ENCODE assay signal across 35 cellular contexts in genomic region chr2:22842209-22842608, GRCh38.
"Had no signal": no experiment of that assay in that cellular context is flagged by ENCODE, and none has a peak within 500 bp of the region (broad histone marks: within the 10 kb centered on the region; RNA-seq: fewer than 3 reads in every experiment).

No MANE protein-coding gene starts in this region.

- H3K9me3 ChIP-seq: ascending aorta, breast epithelium had no signal

- H3K27me3 Mint-ChIP-seq: activated CD4-positive, alpha-beta memory T cell treated with anti-CD3 and anti-CD28 coated beads, Interleukin-2, amount 10 ng/mL, durations not matched to agents 7 days and 5 days; activated CD4-positive, alpha-beta T cell treated with anti-CD3 and anti-CD28 coated beads for 36 hours; activated CD4-positive, alpha-beta T cell treated with anti-CD3 and anti-CD28 coated beads, Interleukin-2, amount 10 ng/mL, durations not matched to agents 7 days and 5 days; activated CD8-positive, alpha-beta memory T cell treated with anti-CD3 and anti-CD28 coated beads, Interleukin-2, amount 10 ng/mL, durations not matched to agents 7 days and 5 days; activated naive CD4-positive, alpha-beta T cell treated with anti-CD3 and anti-CD28 coated beads, Interleukin-2, amount 10 ng/mL, durations not matched to agents 7 days and 5 days; activated naive CD8-positive, alpha-beta T cell; activated naive CD8-positive, alpha-beta T cell treated with anti-CD3 and anti-CD28 coated beads, Interleukin-2, amount 10 ng/mL, durations not matched to agents 7 days and 5 days; activated naive CD8-positive, alpha-beta T cell treated with anti-CD3 and anti-CD28 coated beads, Interleukin-2, amount 50 U/mL, for 24 hours; activated T-cell treated with anti-CD3 and anti-CD28 coated beads, Interleukin-2, amount 50 U/mL, for 24 hours had no signal

- ATAC-seq: activated CD4-positive, alpha-beta T cell treated with anti-CD3 and anti-CD28 coated beads for 36 hours; activated CD4-positive, CD25-positive, alpha-beta regulatory T cell treated with anti-CD3 and anti-CD28 coated beads, Interleukin-2, amount 50 U/mL, for 24 hours; activated CD8-positive, alpha-beta memory T cell treated with anti-CD3 and anti-CD28 coated beads, Interleukin-2, amount 10 ng/mL, durations not matched to agents 7 days and 5 days; activated CD8-positive, alpha-beta T cell treated with anti-CD3 and anti-CD28 coated beads, Interleukin-2, amount 10 ng/mL, durations not matched to agents 7 days and 5 days; activated naive CD8-positive, alpha-beta T cell treated with anti-CD3 and anti-CD28 coated beads, Interleukin-2, amount 50 U/mL, for 24 hours; WTC11 had no signal

- H3K4me3 ChIP-seq: ascending aorta, breast epithelium had no signal

- DNase-seq: activated CD4-positive, alpha-beta memory T cell treated with anti-CD3 and anti-CD28 coated beads, Interleukin-2, amount 10 ng/mL, durations not matched to agents 7 days and 5 days; activated CD4-positive, alpha-beta T cell treated with anti-CD3 and anti-CD28 coated beads for 1 hour; activated CD4-positive, alpha-beta T cell treated with anti-CD3 and anti-CD28 coated beads for 36 hours; activated CD4-positive, alpha-beta T cell treated with anti-CD3 and anti-CD28 coated beads for 48 hours; activated CD4-positive, alpha-beta T cell treated with anti-CD3 and anti-CD28 coated beads, Interleukin-2, amount 10 ng/mL, durations not matched to agents 7 days and 5 days; activated CD4-positive, alpha-beta T cell treated with anti-CD3 and anti-CD28 coated beads, Interleukin-2, amount 50 U/mL, for 48 hours; activated CD4-positive, CD25-positive, alpha-beta regulatory T cell; activated CD8-positive, alpha-beta memory T cell treated with anti-CD3 and anti-CD28 coated beads for 24 hours; activated CD8-positive, alpha-beta memory T cell treated with anti-CD3 and anti-CD28 coated beads, Interleukin-2, amount 10 ng/mL, durations not matched to agents 7 days and 5 days; activated CD8-positive, alpha-beta memory T cell treated with anti-CD3 and anti-CD28 coated beads, Interleukin-2, amount 50 U/mL, for 48 hours; activated CD8-positive, alpha-beta T cell treated with anti-CD3 and anti-CD28 coated beads, Interleukin-2, amount 10 ng/mL, durations not matched to agents 7 days and 5 days; activated effector memory CD4-positive, alpha-beta T cell treated with Interleukin-2 at 50 U/mL for 16 hours; activated gamma-delta T cell; activated naive CD4-positive, alpha-beta T cell treated with anti-CD3 and anti-CD28 coated beads, Interleukin-2, amount 10 ng/mL, durations not matched to agents 7 days and 5 days; activated naive CD4-positive, alpha-beta T cell treated with Interleukin-2 at 50 U/mL for 16 hours; activated naive CD8-positive, alpha-beta T cell treated with anti-CD3 and anti-CD28 coated beads, Interleukin-2, amount 10 ng/mL, durations not matched to agents 7 days and 5 days; activated naive CD8-positive, alpha-beta T cell treated with anti-CD3 and anti-CD28 coated beads, Interleukin-2, amount 50 U/mL, for 24 hours; activated T-cell treated with anti-CD3 and anti-CD28 coated beads, Interleukin-2, amount 50 U/mL, for 24 hours; activated T-cell treated with anti-CD3 and anti-CD28 coated beads, Interleukin-2, amount 50 U/mL, for 48 hours; amygdala; anterior cingulate cortex; brain microvascular endothelial cell; central memory CD4-positive, alpha-beta T cell; T-helper 2 cell; T-helper 9 cell; WERI-Rb-1 had no signal

- H3K36me3 Mint-ChIP-seq: activated CD8-positive, alpha-beta memory T cell treated with anti-CD3 and anti-CD28 coated beads, Interleukin-2, amount 10 ng/mL, durations not matched to agents 7 days and 5 days; activated naive CD4-positive, alpha-beta T cell treated with anti-CD3 and anti-CD28 coated beads, Interleukin-2, amount 10 ng/mL, durations not matched to agents 7 days and 5 days; activated naive CD4-positive, alpha-beta T cell treated with anti-CD3 and anti-CD28 coated beads, Interleukin-2, amount 50 U/mL, for 24 hours; activated naive CD8-positive, alpha-beta T cell; activated naive CD8-positive, alpha-beta T cell treated with anti-CD3 and anti-CD28 coated beads, Interleukin-2, amount 10 ng/mL, durations not matched to agents 7 days and 5 days; WTC11 had no signal

- H3K27me3 ChIP-seq: ascending aorta, brain microvascular endothelial cell, breast epithelium had no signal

- H3K27ac Mint-ChIP-seq: activated CD4-positive, alpha-beta memory T cell treated with anti-CD3 and anti-CD28 coated beads, Interleukin-2, amount 10 ng/mL, durations not matched to agents 7 days and 5 days; activated CD4-positive, alpha-beta T cell treated with anti-CD3 and anti-CD28 coated beads for 36 hours; activated CD4-positive, alpha-beta T cell treated with anti-CD3 and anti-CD28 coated beads, Interleukin-2, amount 10 ng/mL, durations not matched to agents 7 days and 5 days; activated CD8-positive, alpha-beta memory T cell treated with anti-CD3 and anti-CD28 coated beads, Interleukin-2, amount 10 ng/mL, durations not matched to agents 7 days and 5 days; activated CD8-positive, alpha-beta T cell treated with anti-CD3 and anti-CD28 coated beads, Interleukin-2, amount 10 ng/mL, durations not matched to agents 7 days and 5 days; activated naive CD4-positive, alpha-beta T cell treated with anti-CD3 and anti-CD28 coated beads, Interleukin-2, amount 10 ng/mL, durations not matched to agents 7 days and 5 days; activated naive CD4-positive, alpha-beta T cell treated with anti-CD3 and anti-CD28 coated beads, Interleukin-2, amount 50 U/mL, for 24 hours; activated naive CD8-positive, alpha-beta T cell; activated naive CD8-positive, alpha-beta T cell treated with anti-CD3 and anti-CD28 coated beads, Interleukin-2, amount 10 ng/mL, durations not matched to agents 7 days and 5 days; activated naive CD8-positive, alpha-beta T cell treated with anti-CD3 and anti-CD28 coated beads, Interleukin-2, amount 50 U/mL, for 24 hours; activated T-cell treated with anti-CD3 and anti-CD28 coated beads, Interleukin-2, amount 50 U/mL, for 24 hours; activated T-helper 2 cell treated with anti-CD3 and anti-CD28 coated beads, Interferon-gamma antibody, Interleukin-2, Interleukin-4, amounts not matched to agents 10 μg/mL and 5 μg/mL and 100 μg/mL, durations not matched to agents 14 hours and 24 hours and 36 hours; T-helper 1 cell treated with Interleukin-12 subunit alpha and Interleukin-12 subunit beta and Interleukin-4 antibody, amounts not matched to agents 30 μg/mL and 1 μg/mL, for 36 hours; T-helper 2 cell treated with Interferon-gamma antibody and Interleukin-4, amounts not matched to agents 5 μg/mL and 100 μg/mL, for 36 hours; WTC11 had no signal

- H3K27ac ChIP-seq: ascending aorta, brain microvascular endothelial cell, breast epithelium, WERI-Rb-1 had no signal

- H3K4me1 Mint-ChIP-seq: activated CD4-positive, alpha-beta memory T cell treated with anti-CD3 and anti-CD28 coated beads, Interleukin-2, amount 10 ng/mL, durations not matched to agents 7 days and 5 days; activated CD4-positive, alpha-beta T cell treated with anti-CD3 and anti-CD28 coated beads for 36 hours; activated CD4-positive, alpha-beta T cell treated with anti-CD3 and anti-CD28 coated beads, Interleukin-2, amount 10 ng/mL, durations not matched to agents 7 days and 5 days; activated CD8-positive, alpha-beta memory T cell treated with anti-CD3 and anti-CD28 coated beads, Interleukin-2, amount 10 ng/mL, durations not matched to agents 7 days and 5 days; activated naive CD4-positive, alpha-beta T cell treated with anti-CD3 and anti-CD28 coated beads, Interleukin-2, amount 10 ng/mL, durations not matched to agents 7 days and 5 days; activated naive CD4-positive, alpha-beta T cell treated with anti-CD3 and anti-CD28 coated beads, Interleukin-2, amount 50 U/mL, for 24 hours; activated naive CD8-positive, alpha-beta T cell treated with anti-CD3 and anti-CD28 coated beads, Interleukin-2, amount 10 ng/mL, durations not matched to agents 7 days and 5 days; activated naive CD8-positive, alpha-beta T cell treated with anti-CD3 and anti-CD28 coated beads, Interleukin-2, amount 50 U/mL, for 24 hours; WTC11 had no signal

- H3K36me3 ChIP-seq: ascending aorta, brain microvascular endothelial cell, breast epithelium, WERI-Rb-1 had no signal

- H3K4me3 Mint-ChIP-seq: activated CD4-positive, alpha-beta memory T cell treated with anti-CD3 and anti-CD28 coated beads, Interleukin-2, amount 10 ng/mL, durations not matched to agents 7 days and 5 days; activated CD4-positive, alpha-beta T cell treated with anti-CD3 and anti-CD28 coated beads for 36 hours; activated CD4-positive, alpha-beta T cell treated with anti-CD3 and anti-CD28 coated beads, Interleukin-2, amount 10 ng/mL, durations not matched to agents 7 days and 5 days; activated CD8-positive, alpha-beta memory T cell treated with anti-CD3 and anti-CD28 coated beads, Interleukin-2, amount 10 ng/mL, durations not matched to agents 7 days and 5 days; activated CD8-positive, alpha-beta T cell treated with anti-CD3 and anti-CD28 coated beads, Interleukin-2, amount 10 ng/mL, durations not matched to agents 7 days and 5 days; activated naive CD4-positive, alpha-beta T cell treated with anti-CD3 and anti-CD28 coated beads, Interleukin-2, amount 10 ng/mL, durations not matched to agents 7 days and 5 days; activated naive CD4-positive, alpha-beta T cell treated with anti-CD3 and anti-CD28 coated beads, Interleukin-2, amount 50 U/mL, for 24 hours; activated naive CD8-positive, alpha-beta T cell; activated naive CD8-positive, alpha-beta T cell treated with anti-CD3 and anti-CD28 coated beads, Interleukin-2, amount 10 ng/mL, durations not matched to agents 7 days and 5 days; activated naive CD8-positive, alpha-beta T cell treated with anti-CD3 and anti-CD28 coated beads, Interleukin-2, amount 50 U/mL, for 24 hours; activated T-cell treated with anti-CD3 and anti-CD28 coated beads, Interleukin-2, amount 50 U/mL, for 24 hours; T-helper 1 cell treated with Interleukin-12 subunit alpha and Interleukin-12 subunit beta and Interleukin-4 antibody, amounts not matched to agents 30 μg/mL and 1 μg/mL, for 36 hours; T-helper 2 cell treated with Interferon-gamma antibody and Interleukin-4, amounts not matched to agents 5 μg/mL and 100 μg/mL, for 36 hours; WTC11 had no signal

- H3K4me1 ChIP-seq: ascending aorta, breast epithelium had no signal

- H3K9me3 Mint-ChIP-seq: activated CD4-positive, alpha-beta T cell treated with anti-CD3 and anti-CD28 coated beads, Interleukin-2, amount 10 ng/mL, durations not matched to agents 7 days and 5 days; activated naive CD4-positive, alpha-beta T cell treated with anti-CD3 and anti-CD28 coated beads, Interleukin-2, amount 10 ng/mL, durations not matched to agents 7 days and 5 days; activated naive CD4-positive, alpha-beta T cell treated with anti-CD3 and anti-CD28 coated beads, Interleukin-2, amount 50 U/mL, for 24 hours; activated naive CD8-positive, alpha-beta T cell treated with anti-CD3 and anti-CD28 coated beads, Interleukin-2, amount 10 ng/mL, durations not matched to agents 7 days and 5 days; activated T-cell treated with anti-CD3 and anti-CD28 coated beads, Interleukin-2, amount 50 U/mL, for 24 hours; activated T-helper 2 cell treated with anti-CD3 and anti-CD28 coated beads, Interferon-gamma antibody, Interleukin-2, Interleukin-4, amounts not matched to agents 10 μg/mL and 5 μg/mL and 100 μg/mL, durations not matched to agents 14 hours and 24 hours and 36 hours; T-helper 1 cell treated with Interleukin-12 subunit alpha and Interleukin-12 subunit beta and Interleukin-4 antibody, amounts not matched to agents 30 μg/mL and 1 μg/mL, for 36 hours; T-helper 2 cell treated with Interferon-gamma antibody and Interleukin-4, amounts not matched to agents 5 μg/mL and 100 μg/mL, for 36 hours; WTC11 had no signal
